ENCODE assay signal across 1 cellular context in the genomic region with DNA sequence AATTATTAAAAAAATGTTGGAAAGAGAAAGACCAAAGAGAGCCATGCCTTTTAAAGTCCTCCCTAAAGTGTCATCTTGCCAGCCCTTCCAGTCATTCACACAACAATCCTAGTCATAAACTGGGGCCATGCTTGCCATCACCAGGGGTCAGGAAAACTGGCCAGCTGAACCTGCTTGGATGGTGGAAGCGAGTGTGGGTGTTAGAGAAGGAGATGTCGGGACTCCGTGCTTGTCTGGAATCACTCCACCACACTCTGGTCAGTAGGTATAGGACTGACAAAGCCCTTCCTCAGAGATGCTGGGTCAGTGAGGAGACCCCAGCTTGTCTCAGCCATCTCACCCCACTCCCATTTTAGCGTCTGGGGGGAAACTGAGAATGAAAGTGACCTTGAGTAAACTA.
TF ChIP-seq lines count a peak whose summit lies in the region.

No MANE protein-coding gene starts in this region.

TF ChIP-seq in HCT116, 20 proteins besides CTCF, POLR2A, EP300 and RAD21 (continued from another document):
- TF ChIP-seq, protein P1, sequence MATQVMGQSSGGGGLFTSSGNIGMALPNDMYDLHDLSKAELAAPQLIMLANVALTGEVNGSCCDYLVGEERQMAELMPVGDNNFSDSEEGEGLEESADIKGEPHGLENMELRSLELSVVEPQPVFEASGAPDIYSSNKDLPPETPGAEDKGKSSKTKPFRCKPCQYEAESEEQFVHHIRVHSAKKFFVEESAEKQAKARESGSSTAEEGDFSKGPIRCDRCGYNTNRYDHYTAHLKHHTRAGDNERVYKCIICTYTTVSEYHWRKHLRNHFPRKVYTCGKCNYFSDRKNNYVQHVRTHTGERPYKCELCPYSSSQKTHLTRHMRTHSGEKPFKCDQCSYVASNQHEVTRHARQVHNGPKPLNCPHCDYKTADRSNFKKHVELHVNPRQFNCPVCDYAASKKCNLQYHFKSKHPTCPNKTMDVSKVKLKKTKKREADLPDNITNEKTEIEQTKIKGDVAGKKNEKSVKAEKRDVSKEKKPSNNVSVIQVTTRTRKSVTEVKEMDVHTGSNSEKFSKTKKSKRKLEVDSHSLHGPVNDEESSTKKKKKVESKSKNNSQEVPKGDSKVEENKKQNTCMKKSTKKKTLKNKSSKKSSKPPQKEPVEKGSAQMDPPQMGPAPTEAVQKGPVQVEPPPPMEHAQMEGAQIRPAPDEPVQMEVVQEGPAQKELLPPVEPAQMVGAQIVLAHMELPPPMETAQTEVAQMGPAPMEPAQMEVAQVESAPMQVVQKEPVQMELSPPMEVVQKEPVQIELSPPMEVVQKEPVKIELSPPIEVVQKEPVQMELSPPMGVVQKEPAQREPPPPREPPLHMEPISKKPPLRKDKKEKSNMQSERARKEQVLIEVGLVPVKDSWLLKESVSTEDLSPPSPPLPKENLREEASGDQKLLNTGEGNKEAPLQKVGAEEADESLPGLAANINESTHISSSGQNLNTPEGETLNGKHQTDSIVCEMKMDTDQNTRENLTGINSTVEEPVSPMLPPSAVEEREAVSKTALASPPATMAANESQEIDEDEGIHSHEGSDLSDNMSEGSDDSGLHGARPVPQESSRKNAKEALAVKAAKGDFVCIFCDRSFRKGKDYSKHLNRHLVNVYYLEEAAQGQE (IDR thresholded peaks at IDR 0.05; ENCODE audit: low read depth): no peak
- TF ChIP-seq, protein P2, sequence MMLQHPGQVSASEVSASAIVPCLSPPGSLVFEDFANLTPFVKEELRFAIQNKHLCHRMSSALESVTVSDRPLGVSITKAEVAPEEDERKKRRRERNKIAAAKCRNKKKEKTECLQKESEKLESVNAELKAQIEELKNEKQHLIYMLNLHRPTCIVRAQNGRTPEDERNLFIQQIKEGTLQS (IDR thresholded peaks at IDR 0.05): no peak
- no peak for TF ChIP-seq EZH2phosphoT487 (IDR thresholded peaks at IDR 0.05; ENCODE audit: borderline replicate concordance)
